12 cellular contexts compared by ENCODE assay signal in the genomic region with DNA sequence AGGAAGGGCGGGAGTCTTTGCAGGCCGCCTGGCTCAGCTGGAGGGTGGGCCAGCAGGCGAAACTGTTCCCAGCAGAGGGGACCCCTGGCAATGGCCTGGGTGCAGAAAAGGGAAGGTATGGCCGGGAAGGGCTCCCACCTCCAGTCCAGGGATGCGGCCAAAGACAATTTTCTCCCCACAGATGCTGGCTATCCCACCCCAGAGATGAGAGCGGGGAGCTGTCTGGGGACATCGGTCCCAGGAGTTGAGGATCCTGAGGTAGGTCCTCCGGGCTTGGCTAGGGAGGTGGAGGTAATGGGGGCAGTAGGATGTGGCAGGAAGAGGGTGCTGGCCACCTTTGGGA.
"Had no signal": no experiment of that assay in that cellular context is flagged by ENCODE, and none has a peak within 500 bp of the region (broad histone marks: within the 10 kb centered on the region; RNA-seq: fewer than 3 reads in every experiment).

No MANE protein-coding gene starts in this region.

- H3K79me2 ChIP-seq: hepatocyte had no signal

- ATAC-seq: right cardiac atrium had no signal

- H3K27me3 ChIP-seq: dorsolateral prefrontal cortex, hepatocyte had no signal

- H2AFZ ChIP-seq: hepatocyte had no signal

- DNase-seq: activated CD4-positive, alpha-beta memory T cell treated with anti-CD3 and anti-CD28 coated beads for 36 hours; activated CD4-positive, CD25-positive, alpha-beta regulatory T cell treated with anti-CD3 and anti-CD28 coated beads, Interleukin-2, amount 50 U/mL, for 72 hours; activated gamma-delta T cell; activated naive CD8-positive, alpha-beta T cell treated with anti-CD3 and anti-CD28 coated beads for 36 hours; activated T-cell treated with anti-CD3 and anti-CD28 coated beads, Interleukin-2, amount 50 U/mL, for 48 hours; anterior cingulate cortex; dorsolateral prefrontal cortex; foreskin melanocyte; stimulated activated naive CD4-positive, alpha-beta T cell; T-helper 9 cell had no signal

- H3K27ac ChIP-seq: hepatocyte had no signal

- H3K4me2 ChIP-seq: hepatocyte had no signal

- H3K4me3 ChIP-seq: hepatocyte had no signal
